40 cellular contexts compared by ENCODE assay signal in the genomic region with DNA sequence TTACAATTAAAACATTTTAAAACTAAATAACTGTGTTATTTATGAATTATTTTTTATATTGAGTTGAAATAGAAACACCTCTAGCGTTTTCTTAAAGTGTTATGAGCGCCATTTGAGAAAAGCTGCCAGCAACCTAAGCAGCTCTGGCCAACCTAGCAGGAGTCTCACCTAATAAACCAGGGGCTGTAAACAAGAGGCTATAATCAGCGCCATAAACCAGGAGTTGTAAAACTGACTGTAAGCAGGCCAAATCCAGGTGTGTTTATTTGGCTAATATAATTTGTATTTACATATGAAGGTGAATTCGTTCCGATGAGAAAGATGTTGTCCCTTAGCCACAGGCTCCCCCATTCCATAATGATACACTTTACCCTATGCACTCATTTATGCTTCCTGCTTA. TPM values are rescaled to one million over a fixed set of nuclear protein-coding genes. Genes with fewer than 3 reads are reported as not detected.
"Had no signal": no experiment of that assay in that cellular context is flagged by ENCODE, and none has a peak within 500 bp of the region (broad histone marks: within the 10 kb centered on the region; RNA-seq: fewer than 3 reads in every experiment).

No MANE protein-coding gene starts in this region.

- ATAC-seq: activated naive CD4-positive, alpha-beta T cell treated with anti-CD3 and anti-CD28 coated beads, Interleukin-2, amount 50 U/mL, for 72 hours; activated T-cell treated with anti-CD3 and anti-CD28 coated beads, Interleukin-2, amount 50 U/mL, for 4 hours; body of pancreas; Right ventricle myocardium inferior; SK-N-SH treated with all-trans-retinoic acid at 6 μM for 48 hours; T-cell; T-helper 17 cell had no signal

- H3K27me3 ChIP-seq: adrenal gland, body of pancreas, breast epithelium had no signal

- H3K9me3 ChIP-seq: adrenal gland, body of pancreas, breast epithelium had no signal

- H3K27ac ChIP-seq: adrenal gland, body of pancreas, breast epithelium, KMS-11, PC-9, RWPE1, VCaP had no signal

- DNase-seq: activated B cell treated with CpG ODN at 0.5 μM for 24 hours; activated CD4-positive, alpha-beta memory T cell treated with anti-CD3 and anti-CD28 coated beads for 36 hours; activated CD4-positive, alpha-beta T cell treated with anti-CD3 and anti-CD28 coated beads for 4 hours; activated CD4-positive, alpha-beta T cell treated with anti-CD3 and anti-CD28 coated beads, Interleukin-2, amount 50 U/mL, for 1 hour; activated CD4-positive, CD25-positive, alpha-beta regulatory T cell treated with anti-CD3 and anti-CD28 coated beads, Interleukin-2, amount 50 U/mL, for 72 hours; activated CD8-positive, alpha-beta memory T cell treated with anti-CD3 and anti-CD28 coated beads, Interleukin-2, amount 50 U/mL, for 4 hours; activated gamma-delta T cell treated with Interleukin-2 at 50 U/mL for 16 hours; activated naive CD4-positive, alpha-beta T cell treated with anti-CD3 and anti-CD28 coated beads for 36 hours; activated T-cell treated with anti-CD3 and anti-CD28 coated beads for 4 hours; activated T-cell treated with anti-CD3 and anti-CD28 coated beads, Interleukin-2, amount 50 U/mL, for 4 hours; adrenal gland; body of pancreas; NCI-H1092 treated with DMSO at 0.1 percent for 48 hours; NCI-H1417; NCI-H146; NCI-H187; NCI-H2029 treated with DMSO at 0.1 percent for 48 hours; NCI-H2171 treated with DMSO at 0.1 percent for 48 hours; NCI-H2227 treated with DMSO at 0.1 percent for 48 hours; NCI-H446; NCI-H510A treated with DMSO at 0.1 percent for 48 hours; NCI-H82; PC-9; SIG-M5; T-cell; T-helper 17 cell; T-helper 9 cell had no signal

- H3K36me3 ChIP-seq: adrenal gland, breast epithelium had no signal

- H3K4me1 ChIP-seq: adrenal gland, body of pancreas, breast epithelium had no signal

- H3K4me3 ChIP-seq: adrenal gland, body of pancreas, breast epithelium, PC-9 had no signal

RNA-seq across cellular contexts. Expression of a gene that starts 34.7 kb away (rescaled TPM):
- total RNA-seq: activated B cell treated with CpG ODN at 0.5 μM for 24 hours; activated CD4-positive, alpha-beta memory T cell treated with anti-CD3 and anti-CD28 coated beads for 36 hours; activated naive CD4-positive, alpha-beta T cell treated with anti-CD3 and anti-CD28 coated beads for 36 hours; activated naive CD4-positive, alpha-beta T cell treated with anti-CD3 and anti-CD28 coated beads, Interleukin-2, amount 50 U/mL, for 72 hours; activated T-cell treated with anti-CD3 and anti-CD28 coated beads, Interleukin-2, amount 50 U/mL, for 4 hours; activated T-helper 1 cell treated with anti-CD3 and anti-CD28 coated beads, Interleukin-12 subunit alpha, Interleukin-12 subunit beta, Interleukin-2, Interleukin-4 antibody, amounts not matched to agents 30 ng/mL and 10 ng/mL and 1 ng/mL, durations not matched to agents 14 hours and 24 hours and 36 hours; astrocyte; body of pancreas; LHCN-M2; M059J; OCI-LY7; PC-9; SK-MEL-5; T-cell; T-helper 17 cell had no signal
